ENCODE assay signal across 28 cellular contexts in the genomic region with DNA sequence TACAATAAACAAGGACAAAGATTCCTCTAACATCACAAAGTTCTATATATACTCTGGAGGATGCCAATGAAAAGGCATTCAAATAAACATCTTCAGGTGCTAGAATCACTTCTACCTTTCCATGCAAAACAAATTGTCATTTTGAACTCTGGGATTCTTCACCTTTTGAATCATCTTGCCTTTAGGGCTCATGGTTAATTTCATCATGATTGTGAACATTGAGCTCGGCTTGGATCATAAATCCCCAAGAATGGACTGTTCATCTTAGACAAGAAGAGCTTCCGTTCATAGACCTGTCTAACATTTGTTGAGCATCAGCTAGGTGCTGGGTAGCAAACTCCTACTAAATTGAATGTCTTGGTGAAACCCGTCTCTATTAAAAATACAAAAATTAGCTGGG.
"Had no signal": no experiment of that assay in that cellular context is flagged by ENCODE, and none has a peak within 500 bp of the region (broad histone marks: within the 10 kb centered on the region; RNA-seq: fewer than 3 reads in every experiment).

No MANE protein-coding gene starts in this region.

- H3K4me3 Mint-ChIP-seq: activated CD8-positive, alpha-beta T cell treated with anti-CD3 and anti-CD28 coated beads for 36 hours; activated naive CD4-positive, alpha-beta T cell treated with anti-CD3 and anti-CD28 coated beads, Interleukin-2, amount 50 U/mL, for 24 hours; activated T-cell treated with anti-CD3 and anti-CD28 coated beads, Interleukin-2, amount 50 U/mL, for 24 hours; brain had no signal

- H3K9me3 ChIP-seq: adrenal gland had no signal

- H3K27ac ChIP-seq: adrenal gland, SK-N-MC, WERI-Rb-1 had no signal

- DNase-seq: activated CD4-positive, alpha-beta T cell treated with anti-CD3 and anti-CD28 coated beads for 1 hour; activated CD4-positive, alpha-beta T cell treated with anti-CD3 and anti-CD28 coated beads for 48 hours; activated CD4-positive, CD25-positive, alpha-beta regulatory T cell; activated CD8-positive, alpha-beta T cell treated with anti-CD3 and anti-CD28 coated beads for 36 hours; activated gamma-delta T cell; activated naive CD4-positive, alpha-beta T cell treated with Interleukin-2 at 50 U/mL for 16 hours; activated T-cell treated with anti-CD3 and anti-CD28 coated beads, Interleukin-2, amount 50 U/mL, for 24 hours; adrenal gland; central memory CD4-positive, alpha-beta T cell; IMR-90; NCI-H1048; NCI-H1436 treated with DMSO at 0.1 percent for 48 hours; NCI-H1694 treated with DMSO at 0.1 percent for 48 hours; NCI-H2029; NCI-H2171; NCI-H510A; NCI-H526; NCI-H748 treated with DMSO at 0.1 percent for 48 hours; NK-92 treated with Interleukin-12 subunit alpha and Interleukin-12 subunit beta, amount 100 ng/mL, for 24 hours; PC-3; Right ventricle myocardium superior; T1000; WERI-Rb-1 had no signal

- H3K9me3 Mint-ChIP-seq: activated CD8-positive, alpha-beta T cell treated with anti-CD3 and anti-CD28 coated beads for 36 hours; activated naive CD4-positive, alpha-beta T cell treated with anti-CD3 and anti-CD28 coated beads, Interleukin-2, amount 50 U/mL, for 24 hours; activated T-cell treated with anti-CD3 and anti-CD28 coated beads, Interleukin-2, amount 50 U/mL, for 24 hours; activated T-helper 2 cell treated with anti-CD3 and anti-CD28 coated beads, Interferon-gamma antibody, Interleukin-2, Interleukin-4, amounts not matched to agents 10 μg/mL and 5 μg/mL and 100 μg/mL, durations not matched to agents 14 hours and 24 hours and 36 hours; brain had no signal

- H3K4me1 Mint-ChIP-seq: activated naive CD4-positive, alpha-beta T cell treated with anti-CD3 and anti-CD28 coated beads, Interleukin-2, amount 50 U/mL, for 24 hours had no signal

- H3K27me3 ChIP-seq: adrenal gland had no signal

- ATAC-seq: activated CD8-positive, alpha-beta T cell treated with anti-CD3 and anti-CD28 coated beads for 36 hours; K562; PC-3 had no signal

- H3K36me3 ChIP-seq: WERI-Rb-1 had no signal

- H3K27ac Mint-ChIP-seq: activated CD8-positive, alpha-beta T cell treated with anti-CD3 and anti-CD28 coated beads for 36 hours; activated naive CD4-positive, alpha-beta T cell treated with anti-CD3 and anti-CD28 coated beads, Interleukin-2, amount 50 U/mL, for 24 hours; activated T-cell treated with anti-CD3 and anti-CD28 coated beads, Interleukin-2, amount 50 U/mL, for 24 hours; activated T-helper 2 cell treated with anti-CD3 and anti-CD28 coated beads, Interferon-gamma antibody, Interleukin-2, Interleukin-4, amounts not matched to agents 10 μg/mL and 5 μg/mL and 100 μg/mL, durations not matched to agents 14 hours and 24 hours and 36 hours had no signal

- H3K36me3 Mint-ChIP-seq: activated naive CD4-positive, alpha-beta T cell treated with anti-CD3 and anti-CD28 coated beads, Interleukin-2, amount 50 U/mL, for 24 hours had no signal

- H3K4me3 ChIP-seq: adrenal gland, K562, SK-N-MC had no signal

- H3K27me3 Mint-ChIP-seq: activated naive CD4-positive, alpha-beta T cell treated with anti-CD3 and anti-CD28 coated beads, Interleukin-2, amount 50 U/mL, for 24 hours; brain had no signal
